Comparison of ENCODE assay signal across 1 cellular context in the genomic region with DNA sequence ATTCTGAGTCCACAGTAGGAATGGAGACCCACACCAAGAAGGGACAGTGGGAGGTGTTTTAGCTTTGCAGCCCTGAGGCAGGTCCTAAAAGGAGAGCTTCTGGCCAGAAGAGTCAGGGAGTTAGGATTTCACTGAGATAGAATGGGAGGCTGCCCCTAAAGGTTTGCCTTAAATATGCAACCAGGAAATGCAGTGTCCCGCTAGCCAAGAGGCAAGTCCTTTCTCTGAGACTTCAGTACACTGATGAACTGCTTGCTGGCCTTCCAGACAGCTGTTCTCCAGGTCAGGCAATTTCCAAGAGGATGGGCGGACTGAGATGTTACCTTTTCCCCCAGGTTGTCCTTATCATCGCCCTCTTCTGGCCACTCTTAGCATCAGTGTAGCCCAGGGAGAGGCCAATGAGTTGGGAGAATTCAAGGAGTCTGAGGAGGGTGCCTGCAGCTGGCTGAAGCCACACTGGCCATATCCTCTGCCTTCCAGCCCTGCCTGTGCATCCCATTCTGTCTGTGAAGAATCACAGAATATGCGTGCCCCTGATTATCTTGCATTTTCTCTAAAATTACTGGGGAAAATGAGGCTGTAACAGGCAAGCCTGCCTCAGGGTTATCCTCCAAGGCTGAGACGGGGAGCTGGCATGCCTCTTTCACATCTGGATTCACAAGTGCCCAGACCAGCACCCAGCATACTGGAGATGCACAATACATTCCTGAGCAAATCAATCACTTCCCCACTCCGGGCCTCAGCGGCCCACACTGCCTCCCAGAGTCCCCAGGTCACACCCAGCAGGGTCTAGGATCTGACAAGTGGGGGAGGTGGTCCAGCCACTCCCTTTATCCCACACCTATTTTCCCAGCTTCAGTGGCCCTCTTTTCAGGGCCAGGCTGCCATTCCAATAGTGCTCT.
TF ChIP-seq lines count a peak whose summit lies in the region.

No MANE protein-coding gene starts in this region.

TF ChIP-seq in WTC11, 78 proteins besides CTCF, POLR2A, EP300 and RAD21:
- TF ChIP-seq, protein P1, sequence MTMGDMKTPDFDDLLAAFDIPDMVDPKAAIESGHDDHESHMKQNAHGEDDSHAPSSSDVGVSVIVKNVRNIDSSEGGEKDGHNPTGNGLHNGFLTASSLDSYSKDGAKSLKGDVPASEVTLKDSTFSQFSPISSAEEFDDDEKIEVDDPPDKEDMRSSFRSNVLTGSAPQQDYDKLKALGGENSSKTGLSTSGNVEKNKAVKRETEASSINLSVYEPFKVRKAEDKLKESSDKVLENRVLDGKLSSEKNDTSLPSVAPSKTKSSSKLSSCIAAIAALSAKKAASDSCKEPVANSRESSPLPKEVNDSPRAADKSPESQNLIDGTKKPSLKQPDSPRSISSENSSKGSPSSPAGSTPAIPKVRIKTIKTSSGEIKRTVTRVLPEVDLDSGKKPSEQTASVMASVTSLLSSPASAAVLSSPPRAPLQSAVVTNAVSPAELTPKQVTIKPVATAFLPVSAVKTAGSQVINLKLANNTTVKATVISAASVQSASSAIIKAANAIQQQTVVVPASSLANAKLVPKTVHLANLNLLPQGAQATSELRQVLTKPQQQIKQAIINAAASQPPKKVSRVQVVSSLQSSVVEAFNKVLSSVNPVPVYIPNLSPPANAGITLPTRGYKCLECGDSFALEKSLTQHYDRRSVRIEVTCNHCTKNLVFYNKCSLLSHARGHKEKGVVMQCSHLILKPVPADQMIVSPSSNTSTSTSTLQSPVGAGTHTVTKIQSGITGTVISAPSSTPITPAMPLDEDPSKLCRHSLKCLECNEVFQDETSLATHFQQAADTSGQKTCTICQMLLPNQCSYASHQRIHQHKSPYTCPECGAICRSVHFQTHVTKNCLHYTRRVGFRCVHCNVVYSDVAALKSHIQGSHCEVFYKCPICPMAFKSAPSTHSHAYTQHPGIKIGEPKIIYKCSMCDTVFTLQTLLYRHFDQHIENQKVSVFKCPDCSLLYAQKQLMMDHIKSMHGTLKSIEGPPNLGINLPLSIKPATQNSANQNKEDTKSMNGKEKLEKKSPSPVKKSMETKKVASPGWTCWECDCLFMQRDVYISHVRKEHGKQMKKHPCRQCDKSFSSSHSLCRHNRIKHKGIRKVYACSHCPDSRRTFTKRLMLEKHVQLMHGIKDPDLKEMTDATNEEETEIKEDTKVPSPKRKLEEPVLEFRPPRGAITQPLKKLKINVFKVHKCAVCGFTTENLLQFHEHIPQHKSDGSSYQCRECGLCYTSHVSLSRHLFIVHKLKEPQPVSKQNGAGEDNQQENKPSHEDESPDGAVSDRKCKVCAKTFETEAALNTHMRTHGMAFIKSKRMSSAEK (CRISPR knock-in tag; IDR thresholded peaks at IDR 0.05; ENCODE audit: borderline replicate concordance) = no peak
- TF ChIP-seq ZNF396 (CRISPR knock-in tag; IDR thresholded peaks at IDR 0.05; ENCODE audit: borderline replicate concordance) (no peak), ZNF219 (CRISPR knock-in tag; IDR thresholded peaks at IDR 0.05; ENCODE audit: borderline replicate concordance) (no peak), FOXP1 (CRISPR knock-in tag; IDR thresholded peaks at IDR 0.05; ENCODE audit: borderline replicate concordance) (no peak)
- TF ChIP-seq, protein P2, sequence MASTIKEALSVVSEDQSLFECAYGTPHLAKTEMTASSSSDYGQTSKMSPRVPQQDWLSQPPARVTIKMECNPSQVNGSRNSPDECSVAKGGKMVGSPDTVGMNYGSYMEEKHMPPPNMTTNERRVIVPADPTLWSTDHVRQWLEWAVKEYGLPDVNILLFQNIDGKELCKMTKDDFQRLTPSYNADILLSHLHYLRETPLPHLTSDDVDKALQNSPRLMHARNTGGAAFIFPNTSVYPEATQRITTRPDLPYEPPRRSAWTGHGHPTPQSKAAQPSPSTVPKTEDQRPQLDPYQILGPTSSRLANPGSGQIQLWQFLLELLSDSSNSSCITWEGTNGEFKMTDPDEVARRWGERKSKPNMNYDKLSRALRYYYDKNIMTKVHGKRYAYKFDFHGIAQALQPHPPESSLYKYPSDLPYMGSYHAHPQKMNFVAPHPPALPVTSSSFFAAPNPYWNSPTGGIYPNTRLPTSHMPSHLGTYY (CRISPR knock-in tag; IDR thresholded peaks at IDR 0.05) = no peak
- TF ChIP-seq, protein P3, sequence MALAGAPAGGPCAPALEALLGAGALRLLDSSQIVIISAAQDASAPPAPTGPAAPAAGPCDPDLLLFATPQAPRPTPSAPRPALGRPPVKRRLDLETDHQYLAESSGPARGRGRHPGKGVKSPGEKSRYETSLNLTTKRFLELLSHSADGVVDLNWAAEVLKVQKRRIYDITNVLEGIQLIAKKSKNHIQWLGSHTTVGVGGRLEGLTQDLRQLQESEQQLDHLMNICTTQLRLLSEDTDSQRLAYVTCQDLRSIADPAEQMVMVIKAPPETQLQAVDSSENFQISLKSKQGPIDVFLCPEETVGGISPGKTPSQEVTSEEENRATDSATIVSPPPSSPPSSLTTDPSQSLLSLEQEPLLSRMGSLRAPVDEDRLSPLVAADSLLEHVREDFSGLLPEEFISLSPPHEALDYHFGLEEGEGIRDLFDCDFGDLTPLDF (CRISPR knock-in tag; IDR thresholded peaks at IDR 0.05) = no peak
TF ChIP-seq in WTC11: peak in this region for 0.
